In the genomic region with DNA sequence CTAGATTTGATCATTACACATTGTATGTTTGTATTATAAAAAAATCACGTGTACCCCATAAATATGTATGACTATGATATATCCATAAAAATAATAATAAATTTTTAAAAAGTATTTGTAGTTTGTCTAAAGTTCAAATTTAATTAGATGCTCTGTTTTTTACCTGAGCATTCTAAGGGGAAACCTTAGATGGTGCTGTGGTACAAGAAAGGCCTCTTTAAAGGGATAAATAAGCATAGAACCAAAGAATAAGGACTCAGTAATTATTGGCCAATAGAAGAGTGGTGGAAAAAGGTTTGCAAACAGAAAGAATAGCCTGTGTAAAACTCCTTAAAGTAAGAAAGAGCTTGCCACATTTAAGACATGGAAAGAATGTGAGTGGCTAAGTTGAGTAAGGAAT, we compare ENCODE assay signal across 17 cellular contexts.
"Had no signal": no experiment of that assay in that cellular context is flagged by ENCODE, and none has a peak within 500 bp of the region (broad histone marks: within the 10 kb centered on the region; RNA-seq: fewer than 3 reads in every experiment).

No MANE protein-coding gene starts in this region.

- H3K4me1 ChIP-seq: adrenal gland, thyroid gland had no signal

- H3K27ac ChIP-seq: adrenal gland, thyroid gland had no signal

- H3K27me3 ChIP-seq: adrenal gland, thyroid gland had no signal

- DNase-seq: activated CD4-positive, alpha-beta T cell treated with anti-CD3 and anti-CD28 coated beads for 1 hour; activated CD4-positive, alpha-beta T cell treated with anti-CD3 and anti-CD28 coated beads, Interleukin-2, amount 50 U/mL, for 4 hours; activated gamma-delta T cell treated with Interleukin-2 at 50 U/mL for 16 hours; adrenal gland; effector memory CD4-positive, alpha-beta T cell; foreskin fibroblast; hippocampal formation; islet precursor cell; left colon; nucleus accumbens; posterior cingulate gyrus; retina; stimulated activated CD8-positive, alpha-beta memory T cell treated with anti-CD3 and anti-CD28 coated beads, Interleukin-4, amount 100 ng/mL, for 48 hours; stimulated activated naive CD4-positive, alpha-beta T cell treated with Interleukin-2 at 50 U/mL for 16 hours; thyroid gland had no signal

- ATAC-seq: activated naive CD4-positive, alpha-beta T cell treated with anti-CD3 and anti-CD28 coated beads, Interleukin-2, amount 50 U/mL, for 72 hours; left colon; natural killer cell treated with Interleukin-12 subunit alpha and Interleukin-12 subunit beta and Interleukin-15 and Interleukin-18, amount 100 ng/mL, for 72 hours had no signal
